Comparison of ENCODE assay signal across 19 cellular contexts in genomic region chr7:81159402-81159801, GRCh38.
DNase-seq lines count a peak whose midpoint lies in the region; ATAC-seq, FAIRE-seq and TF ChIP-seq lines count a peak whose summit lies in the region.
"Had no signal": no experiment of that assay in that cellular context is flagged by ENCODE, and none has a peak within 500 bp of the region (broad histone marks: within the 10 kb centered on the region; RNA-seq: fewer than 3 reads in every experiment).

No MANE protein-coding gene starts in this region.

- H3K79me1 ChIP-seq in IMR-90 (ENCODE audit: low read depth in 1 of 2, low read length in 2 of 2) (no peaks in the 10 kb centered on the region), mesendoderm (ENCODE audit: low read length) (no peaks in the 10 kb centered on the region)

- POLR2A ChIA-PET in IMR-90 (lab: Charles Lee; ENCODE audit: unreplicated experiment): no interaction called here

- no CpG with 5 or more reads among the region's 2 CpGs for WGBS in IMR-90 (ENCODE audit: extremely low coverage in 2 of 2, insufficient read length in 1 of 2), 2 experiments
- WGBS in mesendoderm (ENCODE audit: extremely low coverage, insufficient coverage, low lambda C conversion rate): no CpG with 5 or more reads among the region's 2 CpGs

- H3K9me3 ChIP-seq in IMR-90 (ENCODE audit: control insufficient read depth, insufficient read depth, low read length) (no peaks in the 10 kb centered on the region), astrocyte (ENCODE audit: insufficient read depth, low read depth, low read length) (no peaks in the 10 kb centered on the region)
- H3K9me3 ChIP-seq: BLaER1, left ventricle myocardium inferior had no signal

- H3K4ac ChIP-seq in IMR-90 (ENCODE audit: low read depth, low read length): no peak overlapping the region
- H3K4ac ChIP-seq in mesendoderm (ENCODE audit: low read depth, low read length): no peak overlapping the region

- peaks cover 58% of the 10 kb centered on the region for H3K4me1 Mint-ChIP-seq in astrocyte (ENCODE audit: low read depth, unreplicated experiment)
- H3K4me1 Mint-ChIP-seq: natural killer cell had no signal

- H3K14ac ChIP-seq in IMR-90 (replicated peaks; ENCODE audit: low read depth, low read length): 0 out of 2 replicates have a peak overlapping the region, but pooled peaks have one; percentile 15

- H3K4me2 ChIP-seq in IMR-90 (ENCODE audit: low read depth, low read length): no peak overlapping the region
- H3K4me2 ChIP-seq in astrocyte (ENCODE audit: low read length): no peak overlapping the region
- no peak overlapping the region for H3K4me2 ChIP-seq in mesendoderm (ENCODE audit: low read length)
- H3K4me2 ChIP-seq: BLaER1 had no signal

- no peak for TF ChIP-seq POLR2A in IMR-90 (IDR thresholded peaks at IDR 0.05; ENCODE audit: low read depth, low read length)

- no peak overlapping the region for H4K91ac ChIP-seq in IMR-90 (ENCODE audit: insufficient read depth, low read depth, low read length)

- H3K4me3 ChIP-seq in IMR-90 (ENCODE audit: insufficient read depth, low read depth, low read length) (no peak overlapping the region), astrocyte (ENCODE audit: insufficient read depth, low read depth, low read length) (no peak overlapping the region), mesendoderm (ENCODE audit: low read length) (no peak overlapping the region)
- H3K4me3 ChIP-seq: BLaER1, left ventricle myocardium inferior had no signal

- peak; percentile 91 for DNase-seq in DMS53 (lab: John Stamatoyannopoulos, UW)
- peak; percentile 68 for DNase-seq in IMR-90
- peak; percentile 81 for DNase-seq in astrocyte (ENCODE audit: low read depth)
- peak; percentile 45 for DNase-seq in mesendoderm
- no peak for DNase-seq in dedifferentiated amniotic fluid mesenchymal stem cell (ENCODE audit: extremely low spot score)
- DNase-seq: activated CD4-positive, alpha-beta T cell treated with anti-CD3 and anti-CD28 coated beads, Interleukin-2, amount 50 U/mL, for 1 hour; activated T-cell treated with anti-CD3 and anti-CD28 coated beads, Interleukin-2, amount 50 U/mL, for 48 hours; hippocampal formation; left ventricle myocardium inferior; natural killer cell; NCI-H1436; NCI-H774; stimulated activated CD4-positive, alpha-beta T cell treated with anti-CD3 and anti-CD28 coated beads, Interleukin-4, amount 100 ng/mL, for 1 hour; T1000 had no signal

- intact Hi-C loops in IMR-90 (cut with micrococcal nuclease): no loop called here

- peaks cover 6% of the 10 kb centered on the region for H3K4me1 ChIP-seq in IMR-90 (ENCODE audit: control insufficient read depth, insufficient read depth, low read length)
- H3K4me1 ChIP-seq in astrocyte (ENCODE audit: insufficient read depth, low read length): no peaks in the 10 kb centered on the region
- peaks cover 3% of the 10 kb centered on the region for H3K4me1 ChIP-seq in mesendoderm (ENCODE audit: control insufficient read depth, low read depth, low read length)

- H2BK5ac ChIP-seq in IMR-90 (ENCODE audit: low read depth, low read length, poor library complexity, severe bottlenecking): no peak overlapping the region
- no peak overlapping the region for H2BK5ac ChIP-seq in mesendoderm (ENCODE audit: low read length)

- TF ChIP-seq CTCF in IMR-90 (conservative IDR thresholded peaks at IDR 0.05; ENCODE audit: low read depth, low read length) (no peak), astrocyte (IDR thresholded peaks at IDR 0.05; ENCODE audit: insufficient read depth, low read depth, low read length) (no peak)

- H3K23ac ChIP-seq in IMR-90 (ENCODE audit: low read depth, low read length) (no peak overlapping the region), mesendoderm (ENCODE audit: low read length) (no peak overlapping the region)

- no peaks in the 10 kb centered on the region for H3K9me1 ChIP-seq in IMR-90 (ENCODE audit: insufficient read depth, low read length)

- in situ Hi-C loops in IMR-90 (cut with MboI; ENCODE audit: low sequenced_read_pairs): no loop called here

- H2BK15ac ChIP-seq in IMR-90 (ENCODE audit: low read depth, low read length) (no peak overlapping the region), mesendoderm (replicated peaks; ENCODE audit: low read depth) (no peak overlapping the region)

- H4K8ac ChIP-seq in IMR-90 (ENCODE audit: low read depth in 2 of 2, low read length in 2 of 2): no peak overlapping the region
- no peak overlapping the region for H4K8ac ChIP-seq in mesendoderm (ENCODE audit: low read depth, low read length)

- TF ChIP-seq RAD21 in IMR-90 (IDR thresholded peaks at IDR 0.05; ENCODE audit: low read length): no peak

- dilution Hi-C loops in IMR-90 (cut with HindIII; ENCODE audit: low sequenced_read_pairs, unreplicated experiment): no loop called here

- no peak overlapping the region for H3K27ac ChIP-seq in IMR-90 (ENCODE audit: insufficient read depth, low read length)
- H3K27ac ChIP-seq in astrocyte (ENCODE audit: low read depth, low read length): no peak overlapping the region
- H3K27ac ChIP-seq in mesendoderm (ENCODE audit: low read depth, low read length): no peak overlapping the region
- H3K27ac ChIP-seq: BLaER1, left ventricle myocardium inferior had no signal

- H3K18ac ChIP-seq in IMR-90 (ENCODE audit: low read depth, low read length): no peak overlapping the region
- H3K18ac ChIP-seq in mesendoderm (ENCODE audit: low read length): no peak overlapping the region

- H3K36me3 ChIP-seq in IMR-90 (ENCODE audit: control insufficient read depth, insufficient read depth, low read length) (no peaks in the 10 kb centered on the region), astrocyte (ENCODE audit: insufficient read depth, low read length) (no peaks in the 10 kb centered on the region), mesendoderm (ENCODE audit: control insufficient read depth, insufficient read depth, low read length) (no peaks in the 10 kb centered on the region)
- H3K36me3 ChIP-seq: BLaER1, left ventricle myocardium inferior had no signal

- H2AK5ac ChIP-seq in IMR-90 (ENCODE audit: low read depth, low read length) (no peak overlapping the region; the same call in 1 of the 2 replicates), mesendoderm (ENCODE audit: low read length) (no peak overlapping the region)

- H4K5ac ChIP-seq in IMR-90 (ENCODE audit: low read depth, low read length) (no peak overlapping the region), mesendoderm (ENCODE audit: low read length) (no peak overlapping the region)

- BruUV-seq in IMR-90 (replicated peaks; lab: Mats Ljungman, UMichigan): no TSS peak

- H3K79me2 ChIP-seq in astrocyte (ENCODE audit: insufficient read depth, low read length): no peaks in the 10 kb centered on the region
- no peaks in the 10 kb centered on the region for H3K79me2 ChIP-seq in mesendoderm (ENCODE audit: control insufficient read depth, insufficient read depth, low read length)

- ATAC-seq in IMR-90 (ENCODE audit: low read depth) (no peak), HG02973 (IDR thresholded peaks at IDR 0.05; ENCODE audit: unreplicated experiment) (no peak), HG02623 (IDR thresholded peaks at IDR 0.05; ENCODE audit: unreplicated experiment) (no peak), HG03025 (IDR thresholded peaks at IDR 0.05; ENCODE audit: low FRiP score, unreplicated experiment) (no peak)
- ATAC-seq: natural killer cell had no signal

- peak overlapping the region; percentile 42 for H3K27ac Mint-ChIP-seq in astrocyte (ENCODE audit: unreplicated experiment)
- H3K27ac Mint-ChIP-seq: natural killer cell had no signal

- H2BK120ac ChIP-seq in IMR-90 (ENCODE audit: low read depth, low read length) (no peak overlapping the region), mesendoderm (ENCODE audit: low read depth, low read length) (no peak overlapping the region)

- CTCF ChIA-PET in IMR-90 (lab: Yijun Ruan, JAX): no interaction called here

- FAIRE-seq in astrocyte (lab: Jason Lieb, UNC): no peak
- FAIRE-seq: endothelial cell of umbilical vein had no signal

- H4K20me1 ChIP-seq in IMR-90 (ENCODE audit: insufficient read depth, low read length) (no peaks in the 10 kb centered on the region), astrocyte (ENCODE audit: insufficient read depth, low read length) (no peaks in the 10 kb centered on the region)
- H4K20me1 ChIP-seq: BLaER1 had no signal

- no peak overlapping the region for H3K4me3 Mint-ChIP-seq in astrocyte (ENCODE audit: unreplicated experiment)
- H3K4me3 Mint-ChIP-seq: natural killer cell had no signal

- H3K56ac ChIP-seq in IMR-90 (ENCODE audit: extremely low read depth, insufficient read depth, low read length): no peak overlapping the region
- H3K56ac ChIP-seq in mesendoderm (ENCODE audit: low read length): no peak overlapping the region

- H2AFZ ChIP-seq in IMR-90 (replicated peaks; ENCODE audit: low read length, poor library complexity) (no peak overlapping the region), astrocyte (ENCODE audit: low read depth, low read length) (no peak overlapping the region)

- no peak overlapping the region for H2AK9ac ChIP-seq in IMR-90 (replicated peaks; ENCODE audit: low read depth, low read length, poor library complexity)

- no peaks in the 10 kb centered on the region for H3K36me3 Mint-ChIP-seq in astrocyte (ENCODE audit: low read depth, unreplicated experiment)
- H3K36me3 Mint-ChIP-seq: natural killer cell had no signal

- no peaks in the 10 kb centered on the region for H3K27me3 Mint-ChIP-seq in astrocyte (ENCODE audit: low read depth, unreplicated experiment)

- H3K27me3 ChIP-seq in IMR-90 (ENCODE audit: control insufficient read depth, insufficient read depth, low read length) (no peaks in the 10 kb centered on the region), astrocyte (ENCODE audit: insufficient read depth, low read length) (no peaks in the 10 kb centered on the region), mesendoderm (ENCODE audit: insufficient read depth, low read length, poor library complexity) (no peaks in the 10 kb centered on the region)
- H3K27me3 ChIP-seq: BLaER1 had no signal

- H3K9me3 Mint-ChIP-seq in astrocyte (ENCODE audit: unreplicated experiment): no peaks in the 10 kb centered on the region

- no peak overlapping the region for H2BK20ac ChIP-seq in IMR-90 (ENCODE audit: low read depth, low read length)

- H3K9ac ChIP-seq in IMR-90 (ENCODE audit: low read depth, low read length) (no peak overlapping the region), astrocyte (ENCODE audit: low read length) (no peak overlapping the region), mesendoderm (ENCODE audit: low read length) (no peak overlapping the region)
- H3K9ac ChIP-seq: BLaER1 had no signal

TF ChIP-seq in IMR-90, 13 proteins besides CTCF, POLR2A, EP300 and RAD21:
- TF ChIP-seq SMC3 (IDR thresholded peaks at IDR 0.05; ENCODE audit: low read depth, low read length) (no peak), NFE2L2 (IDR thresholded peaks at IDR 0.05; ENCODE audit: low read depth, low read length) (no peak), MXI1 (IDR thresholded peaks at IDR 0.05; ENCODE audit: borderline replicate concordance, low read depth, low read length) (no peak), MAZ (IDR thresholded peaks at IDR 0.05; ENCODE audit: borderline replicate concordance, low read depth, low read length) (no peak), FOS (IDR thresholded peaks at IDR 0.05; ENCODE audit: low read depth, low read length) (0 out of 2 replicates have a peak, but pooled peaks have one; percentile 21), CEBPB (IDR thresholded peaks at IDR 0.05; ENCODE audit: low read depth, low read length) (no peak)
